In the genomic region with DNA sequence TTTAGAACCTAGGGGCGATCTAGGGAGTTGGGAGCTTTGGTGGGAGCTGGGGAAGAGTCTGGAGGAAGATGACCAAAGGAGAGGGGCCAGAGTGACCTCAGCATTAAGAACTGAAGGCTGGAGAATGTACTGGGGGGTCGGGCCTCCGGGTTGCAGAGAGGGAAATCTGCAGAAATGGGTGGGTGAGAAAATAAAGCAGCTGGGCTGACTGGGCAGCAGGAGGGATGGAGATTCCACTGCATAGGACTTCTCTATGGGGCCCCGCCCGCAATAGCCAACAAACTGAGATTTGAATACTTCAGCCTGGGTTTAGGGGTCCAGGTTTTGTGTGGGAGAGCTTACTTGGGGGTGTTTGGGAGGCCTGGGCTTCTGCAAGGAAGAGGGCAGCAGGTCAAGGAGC, we compare ENCODE assay signal across 10 cellular contexts. TPM values are rescaled to one million over a fixed set of nuclear protein-coding genes. Genes with fewer than 3 reads are reported as not detected.
A peak's percentile ranks its signal among the peaks of the same experiment; 100 is the strongest.
DNase-seq lines count a peak whose midpoint lies in the region; ATAC-seq, FAIRE-seq and TF ChIP-seq lines count a peak whose summit lies in the region.
"Had no signal": no experiment of that assay in that cellular context is flagged by ENCODE, and none has a peak within 500 bp of the region (broad histone marks: within the 10 kb centered on the region; RNA-seq: fewer than 3 reads in every experiment).

No MANE protein-coding gene starts in this region.

- TF ChIP-seq EP300 in K562 (IDR thresholded peaks at IDR 0.05; ENCODE audit: low read length), result no peak

- POLR2A ChIA-PET in K562 (lab: Yijun Ruan, JAX), result interaction anchor here (0.5 to 3.0 kb wide), 10 partner anchors 8 to 541 kb away, joined by 3 to 21 read pairs (median 4); partner anchors contain the start of genes METTL25B and MRPL24

- ATAC-seq in stimulated activated naive CD8-positive, alpha-beta T cell treated with anti-CD3 and anti-CD28 coated beads, Interleukin-15, Interleukin-2, amounts not matched to agents 100 U/mL and 50 U/mL, for 24 hours, result no peak
- no peak for ATAC-seq in K562
- no peak for ATAC-seq in esophagus mucosa
- no peak for ATAC-seq in HG02759 (IDR thresholded peaks at IDR 0.05; ENCODE audit: unreplicated experiment)

- H3K36me3 Mint-ChIP-seq in stimulated activated naive CD8-positive, alpha-beta T cell treated with anti-CD3 and anti-CD28 coated beads, Interleukin-15, Interleukin-2, amounts not matched to agents 100 ng/mL and 50 ng/mL, for 24 hours (ENCODE audit: low read depth), result no peaks in the 10 kb centered on the region

- DNase-seq in stimulated activated naive CD8-positive, alpha-beta T cell treated with anti-CD3 and anti-CD28 coated beads, Interleukin-15, Interleukin-2, amounts not matched to agents 100 U/mL and 50 U/mL, for 24 hours, result no peak
- no peak for DNase-seq in K562 (ENCODE audit: extremely low read depth in 1 of 4, low spot score in 3 of 4)
- DNase-seq in vagina (ENCODE audit: extremely low spot score in 2 of 2), result no peak
- DNase-seq in lower leg skin (ENCODE audit: low spot score in 2 of 2), result no peak
- DNase-seq: OCI-M1 had no signal

- TF ChIP-seq RAD21 in K562 (CRISPR knock-in tag; conservative IDR thresholded peaks at IDR 0.05 in 1 of 2, IDR thresholded peaks at IDR 0.05 in 1 of 2), result no peak

- no peaks in the 10 kb centered on the region for H3K79me2 ChIP-seq in K562 (ENCODE audit: control insufficient read depth, insufficient read depth, low read length)

- peak overlapping the region in 1 of 2 experiments; percentile 87; a peak in 2 of 4 replicates for H3K9ac ChIP-seq in K562 (ENCODE audit: insufficient read depth in 1 of 2, low read depth in 2 of 2, low read length in 2 of 2)
- peak overlapping the region; percentile 58 for H3K9ac ChIP-seq in mucosa of stomach (ENCODE audit: low read length)

- H3K9me3 ChIP-seq in K562 (replicated peaks; ENCODE audit: control insufficient read depth, insufficient read depth, low read depth, low read length) (no peaks in the 10 kb centered on the region), mucosa of stomach (ENCODE audit: control insufficient read depth, low read length) (no peaks in the 10 kb centered on the region), vagina (no peaks in the 10 kb centered on the region)

- no peaks in the 10 kb centered on the region for H3K9me3 Mint-ChIP-seq in stimulated activated naive CD8-positive, alpha-beta T cell treated with anti-CD3 and anti-CD28 coated beads, Interleukin-15, Interleukin-2, amounts not matched to agents 100 ng/mL and 50 ng/mL, for 24 hours

- WGBS in K562 (ENCODE audit: insufficient coverage, low coverage, missing lambda C conversion rate), result 55% methylated on average over 5 of the region's 5 CpGs
- 20 to 28% methylated on average over 5 of the region's 5 CpGs for WGBS in lower leg skin, 2 donors

- peak overlapping the region; percentile 13 for H3K4me3 Mint-ChIP-seq in stimulated activated naive CD8-positive, alpha-beta T cell treated with anti-CD3 and anti-CD28 coated beads, Interleukin-15, Interleukin-2, amounts not matched to agents 100 ng/mL and 50 ng/mL, for 24 hours

- in situ Hi-C loops in K562 (cut with MboI), result no loop called here

- H3K4me1 ChIP-seq in K562 (replicated peaks in 1 of 2; ENCODE audit: control insufficient read depth in 2 of 2, insufficient read depth in 2 of 2, low read length in 2 of 2) (peaks cover 7 to 26% of the 10 kb centered on the region in 2 experiments; a peak in 4 of 5 replicates), mucosa of stomach (ENCODE audit: control insufficient read depth, insufficient read depth, low read length) (peaks cover 59% of the 10 kb centered on the region), vagina (peaks cover 93% of the 10 kb centered on the region)

- no peaks in the 10 kb centered on the region for H3K36me3 ChIP-seq in K562 (ENCODE audit: control insufficient read depth, insufficient read depth, low read length)
- H3K36me3 ChIP-seq in mucosa of stomach (ENCODE audit: control insufficient read depth, insufficient read depth, low read length), result no peaks in the 10 kb centered on the region
- H3K36me3 ChIP-seq in vagina, result no peaks in the 10 kb centered on the region

- intact Hi-C loops in K562 (cut with micrococcal nuclease) (no loop called here), vagina (cut with DNase I) (no loop called here), lower leg skin (cut with DNase I; ENCODE audit: low total_unique reads) (no loop called here)

- no peak overlapping the region for H3K27ac Mint-ChIP-seq in stimulated activated naive CD8-positive, alpha-beta T cell treated with anti-CD3 and anti-CD28 coated beads, Interleukin-15, Interleukin-2, amounts not matched to agents 100 ng/mL and 50 ng/mL, for 24 hours

- no peak overlapping the region for H3K27ac ChIP-seq in K562 (ENCODE audit: extremely low read depth, low read depth, low read length)
- H3K27ac ChIP-seq in vagina, result peak overlapping the region; percentile 95

- H3K27me3 Mint-ChIP-seq in stimulated activated naive CD8-positive, alpha-beta T cell treated with anti-CD3 and anti-CD28 coated beads, Interleukin-15, Interleukin-2, amounts not matched to agents 100 ng/mL and 50 ng/mL, for 24 hours, result peaks cover 21% of the 10 kb centered on the region

- no TSS peak for BruUV-seq in K562 (replicated peaks; lab: Mats Ljungman, UMichigan)

- H4K20me1 ChIP-seq in K562 (replicated peaks; ENCODE audit: control insufficient read depth, insufficient read depth, low read length), result no peaks in the 10 kb centered on the region

- TF ChIP-seq POLR2A in K562 (conservative IDR thresholded peaks at IDR 0.05), result no peak
- no peak for TF ChIP-seq POLR2A in vagina (IDR thresholded peaks at IDR 0.05)
- no peak for TF ChIP-seq POLR2A in lower leg skin (IDR thresholded peaks at IDR 0.05)

- no peaks in the 10 kb centered on the region for H3K27me3 ChIP-seq in K562 (ENCODE audit: control insufficient read depth in 2 of 2, insufficient read depth in 2 of 2, low read length in 2 of 2)
- peaks cover 36% of the 10 kb centered on the region for H3K27me3 ChIP-seq in mucosa of stomach (ENCODE audit: control insufficient read depth, insufficient read depth, low read length)
- H3K27me3 ChIP-seq in vagina, result no peaks in the 10 kb centered on the region

- 0 out of 2 replicates have a peak overlapping the region, but pooled peaks have one; percentile 99 for H2AFZ ChIP-seq in K562 (ENCODE audit: low read depth, low read length)

- H3K9me1 ChIP-seq in K562 (ENCODE audit: control insufficient read depth, insufficient read depth, low read length), result no peaks in the 10 kb centered on the region

- peaks cover 27% of the 10 kb centered on the region for H3K4me1 Mint-ChIP-seq in stimulated activated naive CD8-positive, alpha-beta T cell treated with anti-CD3 and anti-CD28 coated beads, Interleukin-15, Interleukin-2, amounts not matched to agents 100 ng/mL and 50 ng/mL, for 24 hours (ENCODE audit: low read depth)

- H3K4me3 ChIP-seq in K562 (no peak overlapping the region), mucosa of stomach (ENCODE audit: low read length) (peak overlapping the region; percentile 20), vagina (peak overlapping the region; percentile 51 to 60), lower leg skin (ENCODE audit: low read depth, poor library complexity, severe bottlenecking) (no peak overlapping the region)

- CTCF ChIA-PET in K562 (lab: Yijun Ruan, JAX; ENCODE audit: low intra/inter-chr PET ratio), result interaction anchor here (2.7 to 4.4 kb wide), 2 partner anchors 18 to 47 kb away, joined by 36 to 64 read pairs; no protein-coding TSS in a partner anchor

- no peak for FAIRE-seq in K562 (lab: Jason Lieb, UNC)

- TF ChIP-seq CTCF in K562 (IDR thresholded peaks at IDR 0.05 in 2 of 3, conservative IDR thresholded peaks at IDR 0.05 in 1 of 3; ENCODE audit: insufficient read depth in 2 of 3, low read depth in 1 of 3, low read length in 3 of 3) (no peak), vagina (IDR thresholded peaks at IDR 0.05) (no peak), lower leg skin (IDR thresholded peaks at IDR 0.05) (no peak)

- no peak overlapping the region for H3K4me2 ChIP-seq in K562 (ENCODE audit: insufficient read depth, low read length)

RNA-seq across cellular contexts. Expression of gene CRABP2, which starts 1.6 kb away (rescaled TPM):
- total RNA-seq in K562 (2011; cell fraction: chromatin; rRNA removed; ENCODE audit: low replicate concordance), result 0.86 TPM in 1 of 2 replicates, not detected in the other
- 0.39 and 1.0 TPM in 2 replicates for total RNA-seq in K562 (2011; cell fraction: nucleolus; rRNA removed)
- total RNA-seq in K562 (2011; cell fraction: nucleoplasm; rRNA removed), result 0.44 TPM in 1 of 2 replicates, not detected in the other
- total RNA-seq in K562 (2014; rRNA removed) (0.86 and 1.2 TPM in 2 replicates), K562 (2014; rRNA removed; fragmentation: Illumina TruSeq; extraction: Trizol) (0.32 and 0.36 TPM in 2 replicates), K562 (2015; rRNA removed; fragmentation: Illumina TruSeq; extraction: Trizol) (0.72 and 1.3 TPM in 2 replicates), K562 (2021) (1.5 and 1.6 TPM in 2 replicates), vagina (97.7 TPM), esophagus mucosa (1,373 TPM), lower leg skin (100 to 1,000 TPM in 1 of 4 donors, 10 to 100 TPM in 3; 67.9 to 103 (median 96.1) TPM)
- polyA plus RNA-seq in K562 (2011; rRNA removed) (0.50 and 1.5 TPM in 2 replicates), K562 (2014; fragmentation: Illumina TruSeq; extraction: Trizol) (1.9 and 2.5 TPM in 2 replicates), K562 (2014; fragmentation: Nextera tagmentation; extraction: Ambion mirVana) (under 1 TPM; 0.30 to 0.52 TPM), K562 (2014; rRNA removed) (0.82 and 1.2 TPM in 2 replicates)
- polyA plus RNA-seq in K562 (2011; cell fraction: cytosol; rRNA removed), result 0.58 and 1.3 TPM in 2 replicates
- polyA plus RNA-seq in K562 (2011; cell fraction: nucleus; rRNA removed), result 1.8 and 2.6 TPM in 2 replicates
- polyA plus RNA-seq in K562 (2012), result 2.6 and 2.9 TPM in 2 replicates
- 0.28 and 0.72 TPM in 2 replicates for polyA minus RNA-seq in K562 (2011; rRNA and poly(A)+ RNA removed)
- not detected in 2 replicates for polyA minus RNA-seq in K562 (2011; cell fraction: cytosol; rRNA and poly(A)+ RNA removed)
- not detected in 2 replicates for polyA minus RNA-seq in K562 (2011; cell fraction: nucleus; rRNA and poly(A)+ RNA removed)

RNA-seq across cellular contexts. Expression of gene METTL25B, which starts 21.2 kb away (rescaled TPM):
- 50.1 and 117 TPM in 2 replicates for total RNA-seq in K562 (2011; cell fraction: chromatin; rRNA removed; ENCODE audit: low replicate concordance)
- 103 and 114 TPM in 2 replicates for total RNA-seq in K562 (2011; cell fraction: nucleolus; rRNA removed)
- 74.6 and 83.1 TPM in 2 replicates for total RNA-seq in K562 (2011; cell fraction: nucleoplasm; rRNA removed)
- total RNA-seq in K562 (2014; rRNA removed) (33.1 and 39.1 TPM in 2 replicates), K562 (2014; rRNA removed; fragmentation: Illumina TruSeq; extraction: Trizol) (17.8 and 26.3 TPM in 2 replicates), K562 (2015; rRNA removed; fragmentation: Illumina TruSeq; extraction: Trizol) (27.0 and 30.3 TPM in 2 replicates), K562 (2021) (46.3 and 48.3 TPM in 2 replicates), vagina (17.7 TPM), esophagus mucosa (23.5 TPM), lower leg skin (10 to 100 TPM; 20.3 to 39.0 (median 28.2) TPM)
- polyA plus RNA-seq in K562 (2011; rRNA removed) (37.1 and 46.1 TPM in 2 replicates), K562 (2014; fragmentation: Illumina TruSeq; extraction: Trizol) (33.9 and 37.7 TPM in 2 replicates), K562 (2014; fragmentation: Nextera tagmentation; extraction: Ambion mirVana) (10 to 100 TPM in 1 of 2 experiments, 1 to 10 TPM in 1; 7.7 to 13.2 TPM), K562 (2014; rRNA removed) (41.8 and 57.4 TPM in 2 replicates)
- polyA plus RNA-seq in K562 (2011; cell fraction: cytosol; rRNA removed), result 44.7 and 53.0 TPM in 2 replicates
- polyA plus RNA-seq in K562 (2011; cell fraction: nucleus; rRNA removed), result 79.3 and 98.8 TPM in 2 replicates
- polyA plus RNA-seq in K562 (2012), result 34.9 and 66.4 TPM in 2 replicates
- 17.4 and 21.8 TPM in 2 replicates for polyA minus RNA-seq in K562 (2011; rRNA and poly(A)+ RNA removed)
- polyA minus RNA-seq in K562 (2011; cell fraction: cytosol; rRNA and poly(A)+ RNA removed), result 20.6 and 27.1 TPM in 2 replicates
- polyA minus RNA-seq in K562 (2011; cell fraction: nucleus; rRNA and poly(A)+ RNA removed), result 25.0 and 34.1 TPM in 2 replicates

RNA-seq across cellular contexts. Expression of gene ISG20L2, which starts 21.5 kb away (rescaled TPM):
- 62.5 and 90.4 TPM in 2 replicates for total RNA-seq in K562 (2011; cell fraction: chromatin; rRNA removed; ENCODE audit: low replicate concordance)
- 49.1 and 64.9 TPM in 2 replicates for total RNA-seq in K562 (2011; cell fraction: nucleolus; rRNA removed)
- 55.7 and 64.4 TPM in 2 replicates for total RNA-seq in K562 (2011; cell fraction: nucleoplasm; rRNA removed)
- total RNA-seq in K562 (2014; rRNA removed) (34.3 and 40.7 TPM in 2 replicates), K562 (2014; rRNA removed; fragmentation: Illumina TruSeq; extraction: Trizol) (57.7 and 59.6 TPM in 2 replicates), K562 (2015; rRNA removed; fragmentation: Illumina TruSeq; extraction: Trizol) (52.6 and 53.3 TPM in 2 replicates), K562 (2021) (46.3 and 50.3 TPM in 2 replicates), vagina (12.8 TPM), esophagus mucosa (27.5 TPM), lower leg skin (10 to 100 TPM; 13.4 to 21.4 (median 16.7) TPM)
- polyA plus RNA-seq in K562 (2011; rRNA removed) (59.5 and 63.8 TPM in 2 replicates), K562 (2014; fragmentation: Illumina TruSeq; extraction: Trizol) (100 and 130 TPM in 2 replicates), K562 (2014; fragmentation: Nextera tagmentation; extraction: Ambion mirVana) (10 to 100 TPM; 21.3 to 50.3 TPM), K562 (2014; rRNA removed) (41.5 and 50.9 TPM in 2 replicates)
- polyA plus RNA-seq in K562 (2011; cell fraction: cytosol; rRNA removed), result 60.2 and 77.5 TPM in 2 replicates
- 23.1 and 28.0 TPM in 2 replicates for polyA plus RNA-seq in K562 (2011; cell fraction: nucleus; rRNA removed)
- polyA plus RNA-seq in K562 (2012), result 45.7 and 45.9 TPM in 2 replicates
- polyA minus RNA-seq in K562 (2011; rRNA and poly(A)+ RNA removed), result 52.8 and 62.8 TPM in 2 replicates
- polyA minus RNA-seq in K562 (2011; cell fraction: cytosol; rRNA and poly(A)+ RNA removed), result 23.6 and 28.9 TPM in 2 replicates
- polyA minus RNA-seq in K562 (2011; cell fraction: nucleus; rRNA and poly(A)+ RNA removed), result 21.1 and 35.4 TPM in 2 replicates

RNA-seq across cellular contexts. Expression of gene NES, which starts 29.8 kb away (rescaled TPM):
- 1.5 and 2.0 TPM in 2 replicates for total RNA-seq in K562 (2011; cell fraction: chromatin; rRNA removed; ENCODE audit: low replicate concordance)
- 1.7 TPM in 2 replicates for total RNA-seq in K562 (2011; cell fraction: nucleolus; rRNA removed)
- total RNA-seq in K562 (2011; cell fraction: nucleoplasm; rRNA removed), result 1.8 and 3.1 TPM in 2 replicates
- total RNA-seq in K562 (2014; rRNA removed), result 5.8 and 6.6 TPM in 2 replicates
- total RNA-seq in K562 (2014; rRNA removed; fragmentation: Illumina TruSeq; extraction: Trizol), result 3.3 and 4.1 TPM in 2 replicates
- total RNA-seq in K562 (2015; rRNA removed; fragmentation: Illumina TruSeq; extraction: Trizol), result 4.8 and 4.9 TPM in 2 replicates
- 5.5 and 8.6 TPM in 2 replicates for total RNA-seq in K562 (2021)
- 2.7 TPM in 2 replicates for polyA plus RNA-seq in K562 (2011; rRNA removed)
- polyA plus RNA-seq in K562 (2011; cell fraction: cytosol; rRNA removed), result 1.5 and 2.5 TPM in 2 replicates
- polyA plus RNA-seq in K562 (2011; cell fraction: nucleus; rRNA removed), result 3.2 and 5.5 TPM in 2 replicates
- polyA plus RNA-seq in K562 (2012), result 6.5 and 7.0 TPM in 2 replicates
- 5.4 and 6.3 TPM in 2 replicates for polyA plus RNA-seq in K562 (2014; fragmentation: Illumina TruSeq; extraction: Trizol)
- under 1 TPM; 0.10 to 0.13 TPM for polyA plus RNA-seq in K562 (2014; fragmentation: Nextera tagmentation; extraction: Ambion mirVana)
- polyA plus RNA-seq in K562 (2014; rRNA removed), result 2.5 and 4.2 TPM in 2 replicates
- polyA minus RNA-seq in K562 (2011; rRNA and poly(A)+ RNA removed), result 2.3 and 2.4 TPM in 2 replicates
- polyA minus RNA-seq in K562 (2011; cell fraction: cytosol; rRNA and poly(A)+ RNA removed), result 3.8 and 5.4 TPM in 2 replicates
- 1.2 and 1.4 TPM in 2 replicates for polyA minus RNA-seq in K562 (2011; cell fraction: nucleus; rRNA and poly(A)+ RNA removed)
- 16.0 TPM for total RNA-seq in vagina
- total RNA-seq in esophagus mucosa, result 3.0 TPM
- total RNA-seq in lower leg skin, result 1 to 10 TPM; 2.4 to 8.9 (median 5.0) TPM
- total RNA-seq: activated CD8-positive, alpha-beta memory T cell treated with anti-CD3 and anti-CD28 coated beads for 36 hours had no signal

RNA-seq across cellular contexts. Expression of gene MRPL24, which starts 33.9 kb away (rescaled TPM):
- total RNA-seq in K562 (2011; cell fraction: chromatin; rRNA removed; ENCODE audit: low replicate concordance), result 8.3 and 22.8 TPM in 2 replicates
- 18.7 and 20.3 TPM in 2 replicates for total RNA-seq in K562 (2011; cell fraction: nucleolus; rRNA removed)
- total RNA-seq in K562 (2011; cell fraction: nucleoplasm; rRNA removed), result 15.8 and 16.2 TPM in 2 replicates
- total RNA-seq in K562 (2014; rRNA removed), result 103 and 134 TPM in 2 replicates
- total RNA-seq in K562 (2014; rRNA removed; fragmentation: Illumina TruSeq; extraction: Trizol), result 91.6 and 91.8 TPM in 2 replicates
- total RNA-seq in K562 (2015; rRNA removed; fragmentation: Illumina TruSeq; extraction: Trizol), result 105 and 113 TPM in 2 replicates
- 74.0 and 74.3 TPM in 2 replicates for total RNA-seq in K562 (2021)
- polyA plus RNA-seq in K562 (2011; rRNA removed), result 97.5 and 101 TPM in 2 replicates
- 66.6 and 77.0 TPM in 2 replicates for polyA plus RNA-seq in K562 (2011; cell fraction: cytosol; rRNA removed)
- polyA plus RNA-seq in K562 (2011; cell fraction: nucleus; rRNA removed), result 59.6 and 61.8 TPM in 2 replicates
- polyA plus RNA-seq in K562 (2012), result 90.5 and 117 TPM in 2 replicates
- 153 and 163 TPM in 2 replicates for polyA plus RNA-seq in K562 (2014; fragmentation: Illumina TruSeq; extraction: Trizol)
- 100 to 1,000 TPM; 206 to 267 TPM for polyA plus RNA-seq in K562 (2014; fragmentation: Nextera tagmentation; extraction: Ambion mirVana)
- 115 and 141 TPM in 2 replicates for polyA plus RNA-seq in K562 (2014; rRNA removed)
- polyA minus RNA-seq in K562 (2011; rRNA and poly(A)+ RNA removed), result 43.9 and 56.9 TPM in 2 replicates
- 23.8 and 27.5 TPM in 2 replicates for polyA minus RNA-seq in K562 (2011; cell fraction: cytosol; rRNA and poly(A)+ RNA removed)
- 9.4 and 12.0 TPM in 2 replicates for polyA minus RNA-seq in K562 (2011; cell fraction: nucleus; rRNA and poly(A)+ RNA removed)
- total RNA-seq in vagina, result 40.0 TPM
- 67.4 TPM for total RNA-seq in esophagus mucosa
- 10 to 100 TPM; 34.0 to 44.9 (median 41.5) TPM for total RNA-seq in lower leg skin

Comparison
In these comparisons a context has a peak if more than half of its experiments do, and no peak if none do; other contexts are left out.
1. H3K4me3 ChIP-seq: peak in mucosa of stomach (single experiment) and vagina (2 of 2); none in K562 (single experiment) and lower leg skin (single experiment).
2. RNA of gene CRABP2, which starts 1.6 kb away (total RNA-seq): 1,373 TPM in esophagus mucosa (single experiment), 97.7 TPM in vagina (single experiment) and 67.9 to 103 TPM in lower leg skin; 0.32 to 1.6 TPM in K562; every median in the first group is over 10 times any median in the second.